26 cellular contexts compared by ENCODE assay signal in genomic region chr1:53214541-53214940, GRCh38.
"Had no signal": no experiment of that assay in that cellular context is flagged by ENCODE, and none has a peak within 500 bp of the region (broad histone marks: within the 10 kb centered on the region; RNA-seq: fewer than 3 reads in every experiment).

No MANE protein-coding gene starts in this region.

- H3K27ac Mint-ChIP-seq: activated CD4-positive, alpha-beta T cell treated with anti-CD3 and anti-CD28 coated beads for 36 hours; dendritic cell treated with granulocyte-macrophage colony-stimulating factor and Interleukin-4, amounts not matched to agents 40 ng/mL and 50 ng/mL, for 4 days; endodermal cell; memory B cell; T-helper 2 cell treated with Interferon-gamma antibody and Interleukin-4, amounts not matched to agents 5 μg/mL and 100 μg/mL, for 36 hours had no signal

- ATAC-seq: activated CD4-positive, alpha-beta T cell treated with anti-CD3 and anti-CD28 coated beads for 36 hours; esophagus mucosa; left colon; naive thymus-derived CD8-positive, alpha-beta T cell had no signal

- DNase-seq: activated CD4-positive, alpha-beta T cell treated with anti-CD3 and anti-CD28 coated beads for 36 hours; activated CD4-positive, alpha-beta T cell treated with anti-CD3 and anti-CD28 coated beads, Interleukin-2, amount 50 U/mL, for 4 hours; activated CD4-positive, CD25-positive, alpha-beta regulatory T cell; activated CD8-positive, alpha-beta memory T cell treated with anti-CD3 and anti-CD28 coated beads, Interleukin-2, amount 50 U/mL, for 48 hours; activated effector memory CD4-positive, alpha-beta T cell treated with Interleukin-2 at 50 U/mL for 16 hours; activated naive CD4-positive, alpha-beta T cell treated with Interleukin-2 at 50 U/mL for 16 hours; amniotic stem cell; caudate nucleus; endodermal cell; foreskin fibroblast; head of caudate nucleus; immature natural killer cell; kidney; left colon; naive thymus-derived CD8-positive, alpha-beta T cell; sigmoid colon; small intestine; stimulated activated CD4-positive, alpha-beta T cell treated with anti-CD3 and anti-CD28 coated beads, Interleukin-1b, Interleukin-23, amount 100 ng/mL, for 48 hours; stimulated activated naive CD4-positive, alpha-beta T cell; T-helper 1 cell; testis; transverse colon had no signal

- H3K4me3 ChIP-seq: sigmoid colon, testis, transverse colon had no signal

- H3K27me3 ChIP-seq: sigmoid colon, testis, transverse colon had no signal

- H3K4me3 Mint-ChIP-seq: activated CD4-positive, alpha-beta T cell treated with anti-CD3 and anti-CD28 coated beads for 36 hours; dendritic cell treated with granulocyte-macrophage colony-stimulating factor and Interleukin-4, amounts not matched to agents 40 ng/mL and 50 ng/mL, for 4 days; endodermal cell; immature natural killer cell; memory B cell; naive thymus-derived CD8-positive, alpha-beta T cell; T-helper 2 cell treated with Interferon-gamma antibody and Interleukin-4, amounts not matched to agents 5 μg/mL and 100 μg/mL, for 36 hours had no signal

- H3K9me3 ChIP-seq: sigmoid colon, testis, transverse colon had no signal

- H3K27ac ChIP-seq: sigmoid colon, testis, transverse colon had no signal

- H3K27me3 Mint-ChIP-seq: activated CD4-positive, alpha-beta T cell treated with anti-CD3 and anti-CD28 coated beads for 36 hours; dendritic cell treated with granulocyte-macrophage colony-stimulating factor and Interleukin-4, amounts not matched to agents 40 ng/mL and 50 ng/mL, for 4 days; memory B cell; naive thymus-derived CD8-positive, alpha-beta T cell had no signal

- H3K9me3 Mint-ChIP-seq: dendritic cell treated with granulocyte-macrophage colony-stimulating factor and Interleukin-4, amounts not matched to agents 40 ng/mL and 50 ng/mL, for 4 days; endodermal cell; immature natural killer cell; memory B cell; naive thymus-derived CD8-positive, alpha-beta T cell; T-helper 2 cell treated with Interferon-gamma antibody and Interleukin-4, amounts not matched to agents 5 μg/mL and 100 μg/mL, for 36 hours had no signal
